ENCODE assay signal across 26 cellular contexts in the genomic region with DNA sequence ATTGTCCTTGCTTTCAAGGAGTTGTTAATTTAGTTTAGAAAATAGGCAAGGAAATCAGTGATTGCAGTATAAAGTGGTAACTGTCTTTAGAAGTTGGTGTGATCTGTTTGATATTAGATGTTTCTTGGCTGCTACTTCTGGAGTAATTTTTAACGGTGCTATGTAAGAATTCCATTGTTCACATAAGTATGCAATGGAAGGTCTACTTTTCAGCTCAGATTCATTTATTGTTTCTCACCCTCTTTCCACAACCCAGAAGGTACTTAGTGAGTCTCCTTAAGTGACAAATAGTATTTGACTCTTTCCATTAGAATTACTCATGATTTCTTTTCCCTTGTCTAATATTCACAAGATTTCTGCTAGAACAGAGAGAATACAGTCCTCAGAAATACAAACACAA.
DNase-seq lines count a peak whose midpoint lies in the region; ATAC-seq, FAIRE-seq and TF ChIP-seq lines count a peak whose summit lies in the region.
"Had no signal": no experiment of that assay in that cellular context is flagged by ENCODE, and none has a peak within 500 bp of the region (broad histone marks: within the 10 kb centered on the region; RNA-seq: fewer than 3 reads in every experiment).

No MANE protein-coding gene starts in this region.

- peak overlapping the region; percentile 94 for H2BK120ac ChIP-seq in IMR-90 (ENCODE audit: low read depth, low read length)

- no peaks in the 10 kb centered on the region for H4K20me1 ChIP-seq in IMR-90 (ENCODE audit: insufficient read depth, low read length)

- peak overlapping the region; percentile 90; the same call in 1 of the 2 replicates for H3K18ac ChIP-seq in IMR-90 (ENCODE audit: low read depth, low read length)

- peak overlapping the region; percentile 91; the same call in 1 of the 2 replicates for H3K23ac ChIP-seq in IMR-90 (ENCODE audit: low read depth, low read length)

- peaks cover 7% of the 10 kb centered on the region for H3K4me1 ChIP-seq in IMR-90 (ENCODE audit: control insufficient read depth, insufficient read depth, low read length)
- H3K4me1 ChIP-seq: BE2C had no signal

- in situ Hi-C loops in IMR-90 (cut with MboI; ENCODE audit: low sequenced_read_pairs) = no loop called here

- no CpG with 5 or more reads among the region's 1 CpG for WGBS in IMR-90 (ENCODE audit: extremely low coverage in 2 of 2, insufficient read length in 1 of 2), 2 experiments

- dilution Hi-C loops in IMR-90 (cut with HindIII; ENCODE audit: low sequenced_read_pairs, unreplicated experiment) = no loop called here

- H3K9me3 Mint-ChIP-seq in activated naive CD4-positive, alpha-beta T cell treated with anti-CD3 and anti-CD28 coated beads for 36 hours = no peaks in the 10 kb centered on the region
- H3K9me3 Mint-ChIP-seq: central memory CD8-positive, alpha-beta T cell; type B pancreatic cell had no signal

- H4K5ac ChIP-seq in IMR-90 (ENCODE audit: low read depth, low read length) = peak overlapping the region; percentile 80; the same call in 1 of the 2 replicates

- ATAC-seq in IMR-90 (ENCODE audit: low read depth) = peak; percentile 9
- no peak for ATAC-seq in left ventricle myocardium superior
- ATAC-seq: HepG2; naive thymus-derived CD4-positive, alpha-beta T cell had no signal

- H3K56ac ChIP-seq in IMR-90 (ENCODE audit: extremely low read depth, insufficient read depth, low read length) = peak overlapping the region; percentile 89

- peak overlapping the region; percentile 80; the same call in 1 of the 2 replicates for H3K4ac ChIP-seq in IMR-90 (ENCODE audit: low read depth, low read length)

- no peak for DNase-seq in GM18507 (ENCODE audit: extremely low spot score, insufficient read length, low read depth)
- peak; percentile 31 for DNase-seq in H4 (ENCODE audit: low spot score)
- no peak for DNase-seq in IMR-90
- DNase-seq in glomerular visceral epithelial cell (ENCODE audit: extremely low spot score) = peak; percentile 10
- DNase-seq in left ventricle myocardium superior = no peak
- no peak for DNase-seq in NCI-H226
- no peak for DNase-seq in medulla oblongata (ENCODE audit: extremely low spot score)
- no peak for DNase-seq in activated naive CD4-positive, alpha-beta T cell treated with anti-CD3 and anti-CD28 coated beads for 36 hours
- DNase-seq: activated CD4-positive, alpha-beta T cell treated with anti-CD3 and anti-CD28 coated beads for 48 hours; activated CD8-positive, alpha-beta memory T cell treated with anti-CD3 and anti-CD28 coated beads for 24 hours; activated effector memory CD4-positive, alpha-beta T cell treated with anti-CD3 and anti-CD28 coated beads, Interleukin-2, amount 50 U/mL, for 16 hours; BE2C; midbrain; naive thymus-derived CD4-positive, alpha-beta T cell; NCI-H187 treated with DMSO at 0.1 percent for 48 hours; NCI-H2171 treated with DMSO at 0.1 percent for 48 hours; NCI-H524 treated with DMSO at 0.1 percent for 48 hours; NK-92 treated with Interleukin-12 subunit alpha and Interleukin-12 subunit beta, amount 100 ng/mL, for 24 hours; nucleus accumbens; stimulated activated CD4-positive, alpha-beta T cell treated with anti-CD3 and anti-CD28 coated beads, Interleukin-2, amount 100 ng/mL, for 24 hours had no signal

- no peak overlapping the region for H3K27ac Mint-ChIP-seq in activated naive CD4-positive, alpha-beta T cell treated with anti-CD3 and anti-CD28 coated beads for 36 hours
- H3K27ac Mint-ChIP-seq: naive thymus-derived CD4-positive, alpha-beta T cell; type B pancreatic cell had no signal

- FAIRE-seq in GM18507 (lab: Jason Lieb, UNC) = peak; percentile 38
- FAIRE-seq: H1, HepG2 had no signal

- H3K36me3 ChIP-seq in IMR-90 (ENCODE audit: control insufficient read depth, insufficient read depth, low read length) = no peaks in the 10 kb centered on the region
- H3K36me3 ChIP-seq: BE2C had no signal

- TF ChIP-seq CTCF in IMR-90 (conservative IDR thresholded peaks at IDR 0.05; ENCODE audit: low read depth, low read length) = no peak

- peak overlapping the region; percentile 49; the same call in 1 of the 2 replicates for H3K4me2 ChIP-seq in IMR-90 (ENCODE audit: low read depth, low read length)

- no peaks in the 10 kb centered on the region for H3K4me1 Mint-ChIP-seq in activated naive CD4-positive, alpha-beta T cell treated with anti-CD3 and anti-CD28 coated beads for 36 hours (ENCODE audit: low read depth)
- H3K4me1 Mint-ChIP-seq: central memory CD8-positive, alpha-beta T cell; naive thymus-derived CD4-positive, alpha-beta T cell had no signal

- CTCF ChIA-PET in IMR-90 (lab: Yijun Ruan, JAX) = no interaction called here
- CTCF ChIA-PET in activated naive CD4-positive, alpha-beta T cell treated with anti-CD3 and anti-CD28 coated beads for 36 hours (lab: Charles Lee) = no interaction called here

- intact Hi-C loops in IMR-90 (cut with micrococcal nuclease) = loop anchor here (5.0 kb wide), 1 partner anchor 37 kb away; no protein-coding TSS in a partner anchor
- intact Hi-C loops in left ventricle myocardium superior (cut with micrococcal nuclease) = no loop called here
- intact Hi-C loops in activated naive CD4-positive, alpha-beta T cell treated with anti-CD3 and anti-CD28 coated beads for 36 hours (cut with micrococcal nuclease) = no loop called here

- TF ChIP-seq RAD21 in IMR-90 (IDR thresholded peaks at IDR 0.05; ENCODE audit: low read length) = no peak

- H3K27me3 ChIP-seq in IMR-90 (ENCODE audit: control insufficient read depth, insufficient read depth, low read length) = no peaks in the 10 kb centered on the region
- H3K27me3 ChIP-seq: BE2C had no signal

- H4K91ac ChIP-seq in IMR-90 (ENCODE audit: insufficient read depth, low read depth, low read length) = peak overlapping the region; percentile 66; the same call in 1 of the 2 replicates

- no peak overlapping the region for H2AK9ac ChIP-seq in IMR-90 (replicated peaks; ENCODE audit: low read depth, low read length, poor library complexity)

- 0 out of 2 replicates have a peak overlapping the region, but pooled peaks have one; percentile 4 for H2AK5ac ChIP-seq in IMR-90 (ENCODE audit: low read depth, low read length)

- H3K4me3 Mint-ChIP-seq in activated naive CD4-positive, alpha-beta T cell treated with anti-CD3 and anti-CD28 coated beads for 36 hours = no peak overlapping the region
- H3K4me3 Mint-ChIP-seq: central memory CD8-positive, alpha-beta T cell; naive thymus-derived CD4-positive, alpha-beta T cell; type B pancreatic cell had no signal

- POLR2A ChIA-PET in IMR-90 (lab: Charles Lee; ENCODE audit: unreplicated experiment) = no interaction called here

- peak overlapping the region; percentile 85 for H3K14ac ChIP-seq in IMR-90 (replicated peaks; ENCODE audit: low read depth, low read length)

- H2BK15ac ChIP-seq in IMR-90 (ENCODE audit: low read depth, low read length) = no peak overlapping the region

- peak overlapping the region; percentile 46; the same call in 1 of the 2 replicates for H3K27ac ChIP-seq in IMR-90 (ENCODE audit: insufficient read depth, low read length)
- H3K27ac ChIP-seq: HL-60, skin epidermis had no signal

- H2AFZ ChIP-seq in IMR-90 (replicated peaks; ENCODE audit: low read length, poor library complexity) = no peak overlapping the region

- no peak for TF ChIP-seq POLR2A in IMR-90 (IDR thresholded peaks at IDR 0.05; ENCODE audit: low read depth, low read length)

- no peaks in the 10 kb centered on the region; a peak in 1 of 4 replicates for H3K79me1 ChIP-seq in IMR-90 (ENCODE audit: low read depth in 1 of 2, low read length in 2 of 2)

- peak overlapping the region; percentile 99 for H2BK20ac ChIP-seq in IMR-90 (ENCODE audit: low read depth, low read length)

- peak overlapping the region; percentile 98 for H2BK5ac ChIP-seq in IMR-90 (ENCODE audit: low read depth, low read length, poor library complexity, severe bottlenecking)

- no peaks in the 10 kb centered on the region for H3K27me3 Mint-ChIP-seq in activated naive CD4-positive, alpha-beta T cell treated with anti-CD3 and anti-CD28 coated beads for 36 hours (ENCODE audit: low read depth)
- H3K27me3 Mint-ChIP-seq: central memory CD8-positive, alpha-beta T cell; naive thymus-derived CD4-positive, alpha-beta T cell; type B pancreatic cell had no signal

- H3K9me3 ChIP-seq in IMR-90 (ENCODE audit: control insufficient read depth, insufficient read depth, low read length) = no peaks in the 10 kb centered on the region
- H3K9me3 ChIP-seq: BE2C had no signal

- 0 out of 2 replicates have a peak, but pooled peaks cover 2% of the 10 kb centered on the region for H3K9me1 ChIP-seq in IMR-90 (ENCODE audit: insufficient read depth, low read length)

- H3K9ac ChIP-seq in IMR-90 (ENCODE audit: low read depth, low read length) = peak overlapping the region; percentile 29; the same call in 1 of the 2 replicates

- H4K8ac ChIP-seq in IMR-90 (ENCODE audit: low read depth in 2 of 2, low read length in 2 of 2) = peak overlapping the region; percentile 85 to 86

- BruUV-seq in IMR-90 (replicated peaks; lab: Mats Ljungman, UMichigan) = TSS peak; percentile 66

- H3K36me3 Mint-ChIP-seq in activated naive CD4-positive, alpha-beta T cell treated with anti-CD3 and anti-CD28 coated beads for 36 hours (ENCODE audit: low read depth) = no peaks in the 10 kb centered on the region
- H3K36me3 Mint-ChIP-seq: naive thymus-derived CD4-positive, alpha-beta T cell; type B pancreatic cell had no signal

- H3K4me3 ChIP-seq in IMR-90 (ENCODE audit: insufficient read depth, low read depth, low read length) = no peak overlapping the region
- H3K4me3 ChIP-seq: skin epidermis had no signal

TF ChIP-seq in IMR-90, 13 proteins besides CTCF, POLR2A, EP300 and RAD21 (continues in another document):
- TF ChIP-seq CEBPB (IDR thresholded peaks at IDR 0.05; ENCODE audit: low read depth, low read length) = no peak
- no peak for TF ChIP-seq MAFK (IDR thresholded peaks at IDR 0.05; ENCODE audit: low read depth, low read length)
- no peak for TF ChIP-seq RCOR1 (IDR thresholded peaks at IDR 0.05; ENCODE audit: insufficient replicate concordance, low read length)
- TF ChIP-seq SMC3 (IDR thresholded peaks at IDR 0.05; ENCODE audit: low read depth, low read length) = no peak
- no peak for TF ChIP-seq BHLHE40 (IDR thresholded peaks at IDR 0.05; ENCODE audit: low read depth, low read length)
- TF ChIP-seq USF2 (IDR thresholded peaks at IDR 0.05; ENCODE audit: low read depth, low read length) = no peak
- TF ChIP-seq MXI1 (IDR thresholded peaks at IDR 0.05; ENCODE audit: borderline replicate concordance, low read depth, low read length) = no peak
- no peak for TF ChIP-seq RFX5 (IDR thresholded peaks at IDR 0.05; ENCODE audit: low read depth, low read length)
- TF ChIP-seq NFE2L2 (IDR thresholded peaks at IDR 0.05; ENCODE audit: low read depth, low read length) = no peak
- TF ChIP-seq FOS (IDR thresholded peaks at IDR 0.05; ENCODE audit: low read depth, low read length) = no peak

Comparison
In these comparisons a context has a peak if more than half of its experiments do, and no peak if none do; other contexts are left out.
1. DNase-seq: peak in H4 (single experiment) and glomerular visceral epithelial cell (single experiment); none in GM18507 (single experiment), IMR-90 (single experiment), left ventricle myocardium superior (single experiment), NCI-H226 (single experiment), medulla oblongata (single experiment) and activated naive CD4-positive, alpha-beta T cell treated with anti-CD3 and anti-CD28 coated beads for 36 hours (single experiment).